1 cellular context compared by ENCODE assay signal in genomic region chr5:109803854-109804253, GRCh38.
TF ChIP-seq lines count a peak whose summit lies in the region.

No MANE protein-coding gene starts in this region.

TF ChIP-seq in HepG2, 621 proteins besides CTCF, POLR2A, EP300 and RAD21 (continued from another document):
- TF ChIP-seq HOMEZ (CRISPR knock-in tag; IDR thresholded peaks at IDR 0.05; ENCODE audit: low read depth) (peak; percentile 58; the same call in 1 of the 2 replicates), ZNF740 (CRISPR knock-in tag; IDR thresholded peaks at IDR 0.05) (no peak), ZNF501 (CRISPR knock-in tag; IDR thresholded peaks at IDR 0.05) (no peak), GMEB1 (CRISPR knock-in tag; IDR thresholded peaks at IDR 0.05; ENCODE audit: borderline replicate concordance) (no peak), HMG20A (CRISPR knock-in tag; IDR thresholded peaks at IDR 0.05; ENCODE audit: borderline replicate concordance) (no peak), ZNF468 (CRISPR knock-in tag; IDR thresholded peaks at IDR 0.05) (no peak), DNMT1 (CRISPR knock-in tag; IDR thresholded peaks at IDR 0.05) (no peak), MXD3 (CRISPR knock-in tag; IDR thresholded peaks at IDR 0.05) (no peak), SKIL (CRISPR knock-in tag; IDR thresholded peaks at IDR 0.05; ENCODE audit: borderline replicate concordance) (no peak), HNRNPUL1 (IDR thresholded peaks at IDR 0.05; ENCODE audit: low read depth, low read length) (0 out of 2 replicates have a peak, but pooled peaks have one; percentile 69)
